6 cellular contexts compared by ENCODE assay signal in genomic region chr22:20821717-20822239, GRCh38. TPM values are rescaled to one million over a fixed set of nuclear protein-coding genes. Genes with fewer than 3 reads are reported as not detected.
"Had no signal": no experiment of that assay in that cellular context is flagged by ENCODE, and none has a peak within 500 bp of the region (broad histone marks: within the 10 kb centered on the region; RNA-seq: fewer than 3 reads in every experiment).

No MANE protein-coding gene starts in this region.

RNA-seq across cellular contexts. Expression of gene SERPIND1, which starts 47.9 kb away (rescaled TPM):
- total RNA-seq: OCI-LY7, PC-9, Peyer's patch, Right ventricle myocardium inferior, SJSA1 had no signal
- polyA plus RNA-seq: SK-N-SH had no signal
